In the genomic region with DNA sequence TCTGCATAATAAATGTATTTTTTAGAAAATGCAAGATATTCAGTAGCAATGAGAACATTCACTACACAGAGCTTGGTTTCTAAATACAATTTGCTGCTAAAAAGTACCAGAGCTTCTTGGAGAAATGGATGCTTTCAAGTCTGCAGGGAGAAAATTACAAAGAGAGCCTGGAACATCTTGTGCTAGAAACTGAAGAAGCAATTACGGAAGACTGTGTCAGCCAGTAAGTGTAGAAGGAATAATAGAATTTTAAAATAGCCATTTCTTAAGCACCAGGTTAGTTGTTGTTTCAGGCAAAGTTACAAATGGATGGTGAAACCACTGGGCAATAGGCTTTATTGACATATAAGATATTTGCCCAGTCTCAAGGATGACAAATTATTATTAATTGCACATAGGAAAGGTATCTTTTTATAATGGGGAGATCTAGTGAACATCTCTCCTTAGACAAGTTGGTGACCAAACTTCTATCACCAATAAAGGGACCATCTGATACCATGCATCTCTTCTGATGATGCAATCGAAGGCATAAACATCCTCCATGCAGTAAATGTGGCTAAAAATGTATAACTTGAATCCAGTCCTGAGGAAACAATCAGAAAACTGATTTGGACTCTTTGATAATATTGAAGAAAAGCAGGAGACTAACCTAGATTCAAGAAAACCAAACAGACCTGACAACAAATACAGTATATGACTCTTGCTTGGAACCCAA, we compare ENCODE assay signal across 28 cellular contexts.
"Had no signal": no experiment of that assay in that cellular context is flagged by ENCODE, and none has a peak within 500 bp of the region (broad histone marks: within the 10 kb centered on the region; RNA-seq: fewer than 3 reads in every experiment).

No MANE protein-coding gene starts in this region.

- H3K9me3 ChIP-seq: adrenal gland, ascending aorta, esophagus muscularis mucosa, pancreas, prostate gland, testis, uterus had no signal

- H3K36me3 ChIP-seq: ascending aorta, cardiac muscle cell, prostate gland, uterus had no signal

- FAIRE-seq: keratinocyte, pancreas had no signal

- H3K27me3 Mint-ChIP-seq: activated CD4-positive, alpha-beta memory T cell treated with anti-CD3 and anti-CD28 coated beads, Interleukin-2, amount 10 ng/mL, durations not matched to agents 7 days and 5 days; activated CD4-positive, alpha-beta T cell treated with anti-CD3 and anti-CD28 coated beads, Interleukin-2, amount 10 ng/mL, durations not matched to agents 7 days and 5 days; activated naive CD8-positive, alpha-beta T cell; brain; naive thymus-derived CD4-positive, alpha-beta T cell had no signal

- H3K4me3 ChIP-seq: adrenal gland, ascending aorta, cardiac muscle cell, esophagus muscularis mucosa, pancreas, prostate gland, testis, uterus had no signal

- H3K27ac ChIP-seq: adrenal gland, ascending aorta, cardiac muscle cell, pancreas, prostate gland, testis, uterus had no signal

- H3K36me3 Mint-ChIP-seq: activated naive CD8-positive, alpha-beta T cell; naive thymus-derived CD4-positive, alpha-beta T cell had no signal

- DNase-seq: activated CD4-positive, alpha-beta memory T cell treated with anti-CD3 and anti-CD28 coated beads, Interleukin-2, amount 10 ng/mL, durations not matched to agents 7 days and 5 days; activated CD4-positive, alpha-beta T cell treated with anti-CD3 and anti-CD28 coated beads for 1 hour; activated CD4-positive, alpha-beta T cell treated with anti-CD3 and anti-CD28 coated beads, Interleukin-2, amount 10 ng/mL, durations not matched to agents 7 days and 5 days; activated T-cell treated with anti-CD3 and anti-CD28 coated beads, Interleukin-2, amount 50 U/mL, for 48 hours; adrenal gland; cortex of kidney; foreskin melanocyte; glutamatergic neuron; left cardiac atrium; left ventricle myocardium superior; naive thymus-derived CD4-positive, alpha-beta T cell; nucleus accumbens; pancreas; stimulated activated CD4-positive, alpha-beta T cell treated with anti-CD3 and anti-CD28 coated beads, Interleukin-15, amount 100 ng/mL, for 24 hours; stimulated activated naive CD4-positive, alpha-beta T cell; T-helper 2 cell; testis; trophoblast cell; uterus had no signal

- H3K4me3 Mint-ChIP-seq: activated CD4-positive, alpha-beta memory T cell treated with anti-CD3 and anti-CD28 coated beads, Interleukin-2, amount 10 ng/mL, durations not matched to agents 7 days and 5 days; activated CD4-positive, alpha-beta T cell treated with anti-CD3 and anti-CD28 coated beads, Interleukin-2, amount 10 ng/mL, durations not matched to agents 7 days and 5 days; activated naive CD8-positive, alpha-beta T cell; brain; naive thymus-derived CD4-positive, alpha-beta T cell; neural crest cell had no signal

- H3K27ac Mint-ChIP-seq: activated CD4-positive, alpha-beta memory T cell treated with anti-CD3 and anti-CD28 coated beads, Interleukin-2, amount 10 ng/mL, durations not matched to agents 7 days and 5 days; activated CD4-positive, alpha-beta T cell treated with anti-CD3 and anti-CD28 coated beads, Interleukin-2, amount 10 ng/mL, durations not matched to agents 7 days and 5 days; activated naive CD8-positive, alpha-beta T cell; activated T-helper 2 cell treated with anti-CD3 and anti-CD28 coated beads, Interferon-gamma antibody, Interleukin-2, Interleukin-4, amounts not matched to agents 10 μg/mL and 5 μg/mL and 100 μg/mL, durations not matched to agents 14 hours and 24 hours and 36 hours; brain; naive thymus-derived CD4-positive, alpha-beta T cell had no signal

- H3K4me1 Mint-ChIP-seq: activated CD4-positive, alpha-beta memory T cell treated with anti-CD3 and anti-CD28 coated beads, Interleukin-2, amount 10 ng/mL, durations not matched to agents 7 days and 5 days; activated CD4-positive, alpha-beta T cell treated with anti-CD3 and anti-CD28 coated beads, Interleukin-2, amount 10 ng/mL, durations not matched to agents 7 days and 5 days; naive thymus-derived CD4-positive, alpha-beta T cell; neural crest cell had no signal

- H3K4me1 ChIP-seq: adrenal gland, ascending aorta, esophagus muscularis mucosa, pancreas, prostate gland, testis, uterus had no signal

- H3K9me3 Mint-ChIP-seq: activated CD4-positive, alpha-beta memory T cell treated with anti-CD3 and anti-CD28 coated beads, Interleukin-2, amount 10 ng/mL, durations not matched to agents 7 days and 5 days; activated CD4-positive, alpha-beta T cell treated with anti-CD3 and anti-CD28 coated beads, Interleukin-2, amount 10 ng/mL, durations not matched to agents 7 days and 5 days; activated T-helper 2 cell treated with anti-CD3 and anti-CD28 coated beads, Interferon-gamma antibody, Interleukin-2, Interleukin-4, amounts not matched to agents 10 μg/mL and 5 μg/mL and 100 μg/mL, durations not matched to agents 14 hours and 24 hours and 36 hours; brain; naive thymus-derived CD4-positive, alpha-beta T cell; neural crest cell had no signal

- H3K27me3 ChIP-seq: adrenal gland, ascending aorta, cardiac muscle cell, esophagus muscularis mucosa, pancreas, testis, uterus had no signal

- ATAC-seq: left cardiac atrium; left ventricle myocardium superior; naive thymus-derived CD4-positive, alpha-beta T cell; pancreas had no signal
